18 cellular contexts compared by ENCODE assay signal in genomic region chr13:31433201-31433600, GRCh38.
"Had no signal": no experiment of that assay in that cellular context is flagged by ENCODE, and none has a peak within 500 bp of the region (broad histone marks: within the 10 kb centered on the region; RNA-seq: fewer than 3 reads in every experiment).

No MANE protein-coding gene starts in this region.

- H3K9me3 ChIP-seq: gastroesophageal sphincter, heart left ventricle, neutrophil, stomach, thoracic aorta had no signal

- H3K27me3 ChIP-seq: gastroesophageal sphincter, stomach had no signal

- DNase-seq: activated CD4-positive, CD25-positive, alpha-beta regulatory T cell treated with anti-CD3 and anti-CD28 coated beads, Interleukin-2, amount 50 U/mL, for 72 hours; activated gamma-delta T cell treated with Interleukin-2 at 50 U/mL for 16 hours; amniotic stem cell; dorsolateral prefrontal cortex; heart left ventricle; kidney; stimulated activated CD4-positive, alpha-beta T cell treated with anti-CD3 and anti-CD28 coated beads, Interleukin-4, amount 100 ng/mL, for 24 hours; stomach had no signal

- H3K4me1 Mint-ChIP-seq: stimulated activated effector memory CD8-positive, alpha-beta T cell treated with anti-CD3 and anti-CD28 coated beads, Interleukin-12 subunit alpha, Interleukin-12 subunit beta, amount 100 ng/mL, for 72 hours had no signal

- H3K4me2 ChIP-seq: smooth muscle cell had no signal

- ATAC-seq: gastroesophageal sphincter; heart left ventricle; left lobe of liver; sciatic nerve; stimulated activated effector memory CD8-positive, alpha-beta T cell treated with anti-CD3 and anti-CD28 coated beads, Interleukin-12 subunit alpha, Interleukin-12 subunit beta, amount 100 ng/mL, for 72 hours had no signal

- H3K27ac Mint-ChIP-seq: activated naive CD8-positive, alpha-beta T cell; stimulated activated effector memory CD8-positive, alpha-beta T cell treated with anti-CD3 and anti-CD28 coated beads, Interleukin-12 subunit alpha, Interleukin-12 subunit beta, amount 100 ng/mL, for 72 hours; T-helper 1 cell treated with Interleukin-12 subunit alpha and Interleukin-12 subunit beta and Interleukin-4 antibody, amounts not matched to agents 30 μg/mL and 1 μg/mL, for 36 hours had no signal

- H3K4me1 ChIP-seq: gastroesophageal sphincter, heart left ventricle, stomach had no signal

- H3K9me3 Mint-ChIP-seq: stimulated activated effector memory CD8-positive, alpha-beta T cell treated with anti-CD3 and anti-CD28 coated beads, Interleukin-12 subunit alpha, Interleukin-12 subunit beta, amount 100 ng/mL, for 72 hours; T-helper 1 cell treated with Interleukin-12 subunit alpha and Interleukin-12 subunit beta and Interleukin-4 antibody, amounts not matched to agents 30 μg/mL and 1 μg/mL, for 36 hours had no signal

- H3K27ac ChIP-seq: dorsolateral prefrontal cortex, gastroesophageal sphincter, heart left ventricle, neutrophil, stomach, thoracic aorta had no signal

- H3K4me3 Mint-ChIP-seq: activated naive CD8-positive, alpha-beta T cell; stimulated activated effector memory CD8-positive, alpha-beta T cell treated with anti-CD3 and anti-CD28 coated beads, Interleukin-12 subunit alpha, Interleukin-12 subunit beta, amount 100 ng/mL, for 72 hours; T-helper 1 cell treated with Interleukin-12 subunit alpha and Interleukin-12 subunit beta and Interleukin-4 antibody, amounts not matched to agents 30 μg/mL and 1 μg/mL, for 36 hours had no signal

- H3K4me3 ChIP-seq: dorsolateral prefrontal cortex, gastroesophageal sphincter, heart left ventricle, lung, smooth muscle cell, stomach, thoracic aorta had no signal

- H3K36me3 Mint-ChIP-seq: activated naive CD8-positive, alpha-beta T cell; stimulated activated effector memory CD8-positive, alpha-beta T cell treated with anti-CD3 and anti-CD28 coated beads, Interleukin-12 subunit alpha, Interleukin-12 subunit beta, amount 100 ng/mL, for 72 hours had no signal

- H3K36me3 ChIP-seq: gastroesophageal sphincter, heart left ventricle, neutrophil, stomach, thoracic aorta had no signal
